Comparison of ENCODE assay signal across 12 cellular contexts in genomic region chr5:90477073-90477472, GRCh38. TPM values are rescaled to one million over a fixed set of nuclear protein-coding genes. Genes with fewer than 3 reads are reported as not detected.
DNase-seq lines count a peak whose midpoint lies in the region; ATAC-seq and TF ChIP-seq lines count a peak whose summit lies in the region.
"Had no signal": no experiment of that assay in that cellular context is flagged by ENCODE, and none has a peak within 500 bp of the region (broad histone marks: within the 10 kb centered on the region; RNA-seq: fewer than 3 reads in every experiment).

No MANE protein-coding gene starts in this region.

- no peaks in the 10 kb centered on the region for H4K20me1 ChIP-seq in PC-3 (ENCODE audit: low read length)

- H3K9ac ChIP-seq in PC-3 (ENCODE audit: low read length) (no peak overlapping the region), parathyroid adenoma (no peak overlapping the region)

- H3K4me1 ChIP-seq in PC-3 (ENCODE audit: insufficient read depth, low read length): peaks cover 40% of the 10 kb centered on the region
- peaks cover 7% of the 10 kb centered on the region for H3K4me1 ChIP-seq in parathyroid adenoma

- no peaks in the 10 kb centered on the region for H3K9me3 ChIP-seq in PC-3 (ENCODE audit: low read length)
- no peaks in the 10 kb centered on the region for H3K9me3 ChIP-seq in parathyroid adenoma (ENCODE audit: control insufficient read depth, low read length)
- H3K9me3 ChIP-seq: tibial artery had no signal

- BruUV-seq in PC-3 (replicated peaks; lab: Mats Ljungman, UMichigan): no TSS peak

- H2AFZ ChIP-seq in PC-3 (ENCODE audit: low read length): no peak overlapping the region
- H2AFZ ChIP-seq in parathyroid adenoma: peak overlapping the region; percentile 22

- H3K27me3 ChIP-seq in PC-3 (ENCODE audit: low read length) (no peaks in the 10 kb centered on the region), parathyroid adenoma (ENCODE audit: control insufficient read depth, insufficient read depth, low read length) (no peaks in the 10 kb centered on the region)
- H3K27me3 ChIP-seq: tibial artery had no signal

- ATAC-seq in PC-3 (no peak), HG02642 (IDR thresholded peaks at IDR 0.05; ENCODE audit: poor library complexity, unreplicated experiment) (no peak)
- ATAC-seq: right cardiac atrium, T-cell had no signal

- H3F3A ChIP-seq in PC-3 (ENCODE audit: low read length, unreplicated experiment): no peaks in the 10 kb centered on the region

- H3K4me3 ChIP-seq in PC-3 (ENCODE audit: low read length) (no peak overlapping the region), foreskin fibroblast (ENCODE audit: low read depth in 1 of 2, low read length in 2 of 2) (no peak overlapping the region), parathyroid adenoma (ENCODE audit: low read depth, low read length) (no peak overlapping the region)
- H3K4me3 ChIP-seq: tibial artery had no signal

- H3K79me2 ChIP-seq in PC-3 (ENCODE audit: low read length) (peaks cover 80% of the 10 kb centered on the region), parathyroid adenoma (peaks cover 6% of the 10 kb centered on the region)

- TF ChIP-seq CTCF in PC-3 (conservative IDR thresholded peaks at IDR 0.05; ENCODE audit: low read depth, low read length) (no peak), foreskin fibroblast (IDR thresholded peaks at IDR 0.05; ENCODE audit: low read depth, low read length) (no peak), parathyroid adenoma (IDR thresholded peaks at IDR 0.05) (no peak)

- peak; percentile 27 for DNase-seq in NCI-H82 (lab: John Stamatoyannopoulos, UW)
- no peak for DNase-seq in NCI-H82 treated with DMSO at 0.1 percent for 48 hours (lab: John Stamatoyannopoulos, UW; ENCODE audit: unreplicated experiment)
- DNase-seq in PC-3: no peak
- DNase-seq in foreskin fibroblast: peak; percentile 9 to 36
- DNase-seq in NCI-H446 treated with DMSO at 0.1 percent for 48 hours (lab: John Stamatoyannopoulos, UW): no peak
- no peak for DNase-seq in stimulated activated CD4-positive, alpha-beta T cell treated with anti-CD3 and anti-CD28 coated beads, Interleukin-1b, Interleukin-23, amount 100 ng/mL, for 48 hours
- DNase-seq: activated CD4-positive, alpha-beta memory T cell treated with anti-CD3 and anti-CD28 coated beads for 36 hours; right cardiac atrium; T-cell; tibial artery had no signal

- 0 out of 2 replicates have a peak overlapping the region, but pooled peaks have one; percentile 3 for H3K4me2 ChIP-seq in PC-3 (ENCODE audit: low read length)
- no peak overlapping the region for H3K4me2 ChIP-seq in parathyroid adenoma (ENCODE audit: low read length)

- POLR2A ChIA-PET in PC-3 (lab: Charles Lee; ENCODE audit: unreplicated experiment): no interaction called here

- CTCF ChIA-PET in PC-3 (lab: Charles Lee): no interaction called here

- H3K36me3 ChIP-seq in PC-3 (ENCODE audit: low read depth, low read length) (no peaks in the 10 kb centered on the region), parathyroid adenoma (ENCODE audit: control insufficient read depth, insufficient read depth, low read length) (no peaks in the 10 kb centered on the region)
- H3K36me3 ChIP-seq: tibial artery had no signal

- H3K9me2 ChIP-seq in PC-3 (replicated peaks; ENCODE audit: low read length): no peaks in the 10 kb centered on the region

- H3K27ac ChIP-seq in PC-3 (ENCODE audit: low read length) (no peak overlapping the region), parathyroid adenoma (peak overlapping the region; percentile 8)
- H3K27ac ChIP-seq: tibial artery had no signal

- intact Hi-C loops in PC-3 (cut with micrococcal nuclease): no loop called here

RNA-seq across cellular contexts. Expression of gene POLR3G, which starts 2.4 kb away (rescaled TPM):
- 34.6 and 42.2 TPM in 2 replicates for total RNA-seq in PC-3 (2014; rRNA removed)

RNA-seq across cellular contexts. Expression of gene MBLAC2, which starts 2.5 kb away (rescaled TPM):
- 7.8 and 12.4 TPM in 2 replicates for total RNA-seq in PC-3 (2014; rRNA removed)

RNA-seq across cellular contexts. Expression of gene LYSMD3, which starts 52.3 kb away (rescaled TPM):
- total RNA-seq in PC-3 (2014; rRNA removed): 7.9 and 10.0 TPM in 2 replicates

Comparison
In these comparisons a context has a peak if more than half of its experiments do, and no peak if none do; other contexts are left out.
1. DNase-seq: peak in NCI-H82 (single experiment) and foreskin fibroblast (2 of 2); none in NCI-H82 treated with DMSO at 0.1 percent for 48 hours (single experiment), PC-3 (single experiment), NCI-H446 treated with DMSO at 0.1 percent for 48 hours (single experiment) and stimulated activated CD4-positive, alpha-beta T cell treated with anti-CD3 and anti-CD28 coated beads, Interleukin-1b, Interleukin-23, amount 100 ng/mL, for 48 hours (single experiment).